In genomic region chr2:47903781-47904447, GRCh38 we compare ENCODE assay signal across 8 cellular contexts. TPM values are rescaled to one million over a fixed set of nuclear protein-coding genes. Genes with fewer than 3 reads are reported as not detected.
DNase-seq lines count a peak whose midpoint lies in the region; ATAC-seq and TF ChIP-seq lines count a peak whose summit lies in the region.

No MANE protein-coding gene starts in this region.

- H3K4me1 ChIP-seq in HAP-1 (peaks cover 3% of the 10 kb centered on the region; the same call in 1 of the 2 replicates), gastroesophageal sphincter (peaks cover 4 to 56% (median 9%) of the 10 kb centered on the region in 3 donors)

- DNase-seq in HAP-1 (ENCODE audit: low spot score in 2 of 2): no peak
- no peak for DNase-seq in stimulated activated CD8-positive, alpha-beta memory T cell treated with anti-CD3 and anti-CD28 coated beads, Interleukin-4, amount 100 ng/mL, for 48 hours

- H3K27ac ChIP-seq in gastroesophageal sphincter (peak overlapping the region; percentile 92 to 100 (median 98)), skin epidermis (peak overlapping the region in 19 of 21 experiments; percentile 92 to 100 (median 99))

- 1% methylated on average over 9 of the region's 9 CpGs for WGBS in gastroesophageal sphincter (ENCODE audit: low coverage in 1 of 2), 2 donors

- no peak for TF ChIP-seq POLR2A in gastroesophageal sphincter (IDR thresholded peaks at IDR 0.05)

- ATAC-seq in gastroesophageal sphincter (no peak), HG03457 (IDR thresholded peaks at IDR 0.05; ENCODE audit: unreplicated experiment) (no peak), HG02970 (IDR thresholded peaks at IDR 0.05; ENCODE audit: low FRiP score, unreplicated experiment) (no peak), HG02759 (IDR thresholded peaks at IDR 0.05; ENCODE audit: unreplicated experiment) (no peak)

- TF ChIP-seq CTCF in WI38 (IDR thresholded peaks at IDR 0.05; ENCODE audit: low read depth, low read length) (no peak), gastroesophageal sphincter (IDR thresholded peaks at IDR 0.05) (no peak)

- H3K27me3 ChIP-seq in HAP-1 (ENCODE audit: low read depth) (no peaks in the 10 kb centered on the region), gastroesophageal sphincter (no peaks in the 10 kb centered on the region)

- TF ChIP-seq EP300 in gastroesophageal sphincter (IDR thresholded peaks at IDR 0.05): no peak

- H3K9me3 ChIP-seq in HAP-1 (no peaks in the 10 kb centered on the region), gastroesophageal sphincter (no peaks in the 10 kb centered on the region)

- in situ Hi-C loops in HAP-1 (cut with MboI; ENCODE audit: low sequenced_read_pairs): no loop called here

- H3K36me3 ChIP-seq in HAP-1 (replicated peaks): no peaks in the 10 kb centered on the region
- H3K36me3 ChIP-seq in gastroesophageal sphincter: no peaks in the 10 kb centered on the region

- H3K4me3 ChIP-seq in HAP-1 (peak overlapping the region; percentile 72), WI38 (ENCODE audit: low read depth, low read length) (peak overlapping the region; percentile 88), gastroesophageal sphincter (peak overlapping the region; percentile 87 to 89), skin epidermis (peak overlapping the region; percentile 58 to 92 (median 87))

RNA-seq across cellular contexts. Expression of gene FBXO11, which starts 2.4 kb away (rescaled TPM):
- 10 to 100 TPM; 39.7 to 59.5 (median 50.8) TPM for total RNA-seq in gastroesophageal sphincter
